In genomic region chr1:11550664-11551283, GRCh38 we compare ENCODE assay signal across 1 cellular context.
TF ChIP-seq lines count a peak whose summit lies in the region.

No MANE protein-coding gene starts in this region.

TF ChIP-seq in K562, 482 proteins besides CTCF, POLR2A, EP300 and RAD21 (continued from another document and continues in another):
- no peak for TF ChIP-seq CLOCK (CRISPR knock-in tag; IDR thresholded peaks at IDR 0.05; ENCODE audit: borderline replicate concordance)
- TF ChIP-seq, protein P1, sequence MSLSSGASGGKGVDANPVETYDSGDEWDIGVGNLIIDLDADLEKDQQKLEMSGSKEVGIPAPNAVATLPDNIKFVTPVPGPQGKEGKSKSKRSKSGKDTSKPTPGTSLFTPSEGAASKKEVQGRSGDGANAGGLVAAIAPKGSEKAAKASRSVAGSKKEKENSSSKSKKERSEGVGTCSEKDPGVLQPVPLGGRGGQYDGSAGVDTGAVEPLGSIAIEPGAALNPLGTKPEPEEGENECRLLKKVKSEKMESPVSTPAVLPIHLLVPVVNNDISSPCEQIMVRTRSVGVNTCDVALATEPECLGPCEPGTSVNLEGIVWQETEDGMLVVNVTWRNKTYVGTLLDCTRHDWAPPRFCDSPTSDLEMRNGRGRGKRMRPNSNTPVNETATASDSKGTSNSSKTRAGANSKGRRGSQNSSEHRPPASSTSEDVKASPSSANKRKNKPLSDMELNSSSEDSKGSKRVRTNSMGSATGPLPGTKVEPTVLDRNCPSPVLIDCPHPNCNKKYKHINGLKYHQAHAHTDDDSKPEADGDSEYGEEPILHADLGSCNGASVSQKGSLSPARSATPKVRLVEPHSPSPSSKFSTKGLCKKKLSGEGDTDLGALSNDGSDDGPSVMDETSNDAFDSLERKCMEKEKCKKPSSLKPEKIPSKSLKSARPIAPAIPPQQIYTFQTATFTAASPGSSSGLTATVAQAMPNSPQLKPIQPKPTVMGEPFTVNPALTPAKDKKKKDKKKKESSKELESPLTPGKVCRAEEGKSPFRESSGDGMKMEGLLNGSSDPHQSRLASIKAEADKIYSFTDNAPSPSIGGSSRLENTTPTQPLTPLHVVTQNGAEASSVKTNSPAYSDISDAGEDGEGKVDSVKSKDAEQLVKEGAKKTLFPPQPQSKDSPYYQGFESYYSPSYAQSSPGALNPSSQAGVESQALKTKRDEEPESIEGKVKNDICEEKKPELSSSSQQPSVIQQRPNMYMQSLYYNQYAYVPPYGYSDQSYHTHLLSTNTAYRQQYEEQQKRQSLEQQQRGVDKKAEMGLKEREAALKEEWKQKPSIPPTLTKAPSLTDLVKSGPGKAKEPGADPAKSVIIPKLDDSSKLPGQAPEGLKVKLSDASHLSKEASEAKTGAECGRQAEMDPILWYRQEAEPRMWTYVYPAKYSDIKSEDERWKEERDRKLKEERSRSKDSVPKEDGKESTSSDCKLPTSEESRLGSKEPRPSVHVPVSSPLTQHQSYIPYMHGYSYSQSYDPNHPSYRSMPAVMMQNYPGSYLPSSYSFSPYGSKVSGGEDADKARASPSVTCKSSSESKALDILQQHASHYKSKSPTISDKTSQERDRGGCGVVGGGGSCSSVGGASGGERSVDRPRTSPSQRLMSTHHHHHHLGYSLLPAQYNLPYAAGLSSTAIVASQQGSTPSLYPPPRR (CRISPR knock-in tag; IDR thresholded peaks at IDR 0.05; ENCODE audit: borderline replicate concordance) = peak; percentile 93
- no peak for TF ChIP-seq ZNF121 (CRISPR knock-in tag; conservative IDR thresholded peaks at IDR 0.05)
- TF ChIP-seq, protein P2, sequence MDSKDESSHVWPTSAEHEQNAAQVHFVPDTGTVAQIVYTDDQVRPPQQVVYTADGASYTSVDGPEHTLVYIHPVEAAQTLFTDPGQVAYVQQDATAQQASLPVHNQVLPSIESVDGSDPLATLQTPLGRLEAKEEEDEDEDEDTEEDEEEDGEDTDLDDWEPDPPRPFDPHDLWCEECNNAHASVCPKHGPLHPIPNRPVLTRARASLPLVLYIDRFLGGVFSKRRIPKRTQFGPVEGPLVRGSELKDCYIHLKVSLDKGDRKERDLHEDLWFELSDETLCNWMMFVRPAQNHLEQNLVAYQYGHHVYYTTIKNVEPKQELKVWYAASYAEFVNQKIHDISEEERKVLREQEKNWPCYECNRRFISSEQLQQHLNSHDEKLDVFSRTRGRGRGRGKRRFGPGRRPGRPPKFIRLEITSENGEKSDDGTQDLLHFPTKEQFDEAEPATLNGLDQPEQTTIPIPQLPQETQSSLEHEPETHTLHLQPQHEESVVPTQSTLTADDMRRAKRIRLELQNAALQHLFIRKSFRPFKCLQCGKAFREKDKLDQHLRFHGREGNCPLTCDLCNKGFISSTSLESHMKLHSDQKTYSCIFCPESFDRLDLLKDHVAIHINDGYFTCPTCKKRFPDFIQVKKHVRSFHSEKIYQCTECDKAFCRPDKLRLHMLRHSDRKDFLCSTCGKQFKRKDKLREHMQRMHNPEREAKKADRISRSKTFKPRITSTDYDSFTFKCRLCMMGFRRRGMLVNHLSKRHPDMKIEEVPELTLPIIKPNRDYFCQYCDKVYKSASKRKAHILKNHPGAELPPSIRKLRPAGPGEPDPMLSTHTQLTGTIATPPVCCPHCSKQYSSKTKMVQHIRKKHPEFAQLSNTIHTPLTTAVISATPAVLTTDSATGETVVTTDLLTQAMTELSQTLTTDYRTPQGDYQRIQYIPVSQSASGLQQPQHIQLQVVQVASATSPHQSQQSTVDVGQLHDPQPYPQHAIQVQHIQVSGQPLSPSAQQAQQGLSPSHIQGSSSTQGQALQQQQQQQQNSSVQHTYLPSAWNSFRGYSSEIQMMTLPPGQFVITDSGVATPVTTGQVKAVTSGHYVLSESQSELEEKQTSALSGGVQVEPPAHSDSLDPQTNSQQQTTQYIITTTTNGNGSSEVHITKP (IDR thresholded peaks at IDR 0.05; ENCODE audit: partially characterized antibody) = peak; percentile 14
- peak; percentile 96 for TF ChIP-seq ZNF197 (CRISPR knock-in tag; IDR thresholded peaks at IDR 0.05; ENCODE audit: low read depth)
- TF ChIP-seq, protein P3, sequence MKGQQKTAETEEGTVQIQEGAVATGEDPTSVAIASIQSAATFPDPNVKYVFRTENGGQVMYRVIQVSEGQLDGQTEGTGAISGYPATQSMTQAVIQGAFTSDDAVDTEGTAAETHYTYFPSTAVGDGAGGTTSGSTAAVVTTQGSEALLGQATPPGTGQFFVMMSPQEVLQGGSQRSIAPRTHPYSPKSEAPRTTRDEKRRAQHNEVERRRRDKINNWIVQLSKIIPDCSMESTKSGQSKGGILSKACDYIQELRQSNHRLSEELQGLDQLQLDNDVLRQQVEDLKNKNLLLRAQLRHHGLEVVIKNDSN (CRISPR knock-in tag; IDR thresholded peaks at IDR 0.05) = peak; percentile 45
- no peak for TF ChIP-seq ZNF561 (CRISPR knock-in tag; conservative IDR thresholded peaks at IDR 0.05)
- TF ChIP-seq TOE1 (IDR thresholded peaks at IDR 0.05; ENCODE audit: borderline replicate concordance) = no peak
- TF ChIP-seq TOE1 (CRISPR knock-in tag; IDR thresholded peaks at IDR 0.05; ENCODE audit: borderline replicate concordance, low read depth) = peak; percentile 98
- peak; percentile 52; the same call in 1 of the 2 replicates for TF ChIP-seq ZNF143 (CRISPR knock-in tag; IDR thresholded peaks at IDR 0.05)
- TF ChIP-seq C11orf30 (IDR thresholded peaks at IDR 0.05; ENCODE audit: low read depth) = no peak; the same call in 1 of the 2 replicates
- no peak for TF ChIP-seq NFIC (IDR thresholded peaks at IDR 0.05)
- TF ChIP-seq HMGXB4 (CRISPR knock-in tag; IDR thresholded peaks at IDR 0.05) = peak; percentile 97
- peak; percentile 96 for TF ChIP-seq ETV5 (CRISPR knock-in tag; IDR thresholded peaks at IDR 0.05; ENCODE audit: low read depth)
- TF ChIP-seq HNRNPLL (IDR thresholded peaks at IDR 0.05; ENCODE audit: low read depth, low read length, poor library complexity, severe bottlenecking) = no peak
- no peak; the same call in 1 of the 2 replicates for TF ChIP-seq ZNF239 (CRISPR knock-in tag; IDR thresholded peaks at IDR 0.05)
- TF ChIP-seq, protein P4, sequence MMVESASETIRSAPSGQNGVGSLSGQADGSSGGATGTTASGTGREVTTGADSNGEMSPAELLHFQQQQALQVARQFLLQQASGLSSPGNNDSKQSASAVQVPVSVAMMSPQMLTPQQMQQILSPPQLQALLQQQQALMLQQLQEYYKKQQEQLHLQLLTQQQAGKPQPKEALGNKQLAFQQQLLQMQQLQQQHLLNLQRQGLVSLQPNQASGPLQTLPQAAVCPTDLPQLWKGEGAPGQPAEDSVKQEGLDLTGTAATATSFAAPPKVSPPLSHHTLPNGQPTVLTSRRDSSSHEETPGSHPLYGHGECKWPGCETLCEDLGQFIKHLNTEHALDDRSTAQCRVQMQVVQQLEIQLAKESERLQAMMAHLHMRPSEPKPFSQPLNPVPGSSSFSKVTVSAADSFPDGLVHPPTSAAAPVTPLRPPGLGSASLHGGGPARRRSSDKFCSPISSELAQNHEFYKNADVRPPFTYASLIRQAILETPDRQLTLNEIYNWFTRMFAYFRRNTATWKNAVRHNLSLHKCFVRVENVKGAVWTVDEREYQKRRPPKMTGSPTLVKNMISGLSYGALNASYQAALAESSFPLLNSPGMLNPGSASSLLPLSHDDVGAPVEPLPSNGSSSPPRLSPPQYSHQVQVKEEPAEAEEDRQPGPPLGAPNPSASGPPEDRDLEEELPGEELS (CRISPR knock-in tag; IDR thresholded peaks at IDR 0.05; ENCODE audit: borderline replicate concordance) = peak; percentile 95
- no peak for TF ChIP-seq ZSCAN32 (CRISPR knock-in tag; IDR thresholded peaks at IDR 0.05)
- TF ChIP-seq HOXB6 (CRISPR knock-in tag; IDR thresholded peaks at IDR 0.05; ENCODE audit: borderline replicate concordance) = no peak
- TF ChIP-seq SPI1 (IDR thresholded peaks at IDR 0.05; ENCODE audit: borderline replicate concordance, low read depth, low read length) = no peak
- no peak for TF ChIP-seq ZNF133 (CRISPR knock-in tag; IDR thresholded peaks at IDR 0.05)
- peak; percentile 88 for TF ChIP-seq IRF2 (CRISPR knock-in tag; IDR thresholded peaks at IDR 0.05)
- TF ChIP-seq TRIM24 (IDR thresholded peaks at IDR 0.05) = no peak
- TF ChIP-seq ZNF766 (CRISPR knock-in tag; conservative IDR thresholded peaks at IDR 0.05) = peak; percentile 96
- TF ChIP-seq JUND (IDR thresholded peaks at IDR 0.05; ENCODE audit: borderline replicate concordance, low read depth, low read length) = peak; percentile 36; the same call in 1 of the 2 replicates
- peak; percentile 58; the same call in 2 of the 3 replicates for TF ChIP-seq JUND (tag; IDR thresholded peaks at IDR 0.05; ENCODE audit: borderline replicate concordance, low read depth, low read length)
- peak; percentile 98 for TF ChIP-seq NCOA6 (IDR thresholded peaks at IDR 0.05)
- no peak for TF ChIP-seq SRSF7 (optimal IDR thresholded peaks at IDR 0.05; ENCODE audit: low read depth, low read length)
- TF ChIP-seq FOXJ2 (tag; IDR thresholded peaks at IDR 0.05) = no peak
- TF ChIP-seq LCOR (CRISPR knock-in tag; IDR thresholded peaks at IDR 0.05) = peak; percentile 97
- TF ChIP-seq, protein P5, sequence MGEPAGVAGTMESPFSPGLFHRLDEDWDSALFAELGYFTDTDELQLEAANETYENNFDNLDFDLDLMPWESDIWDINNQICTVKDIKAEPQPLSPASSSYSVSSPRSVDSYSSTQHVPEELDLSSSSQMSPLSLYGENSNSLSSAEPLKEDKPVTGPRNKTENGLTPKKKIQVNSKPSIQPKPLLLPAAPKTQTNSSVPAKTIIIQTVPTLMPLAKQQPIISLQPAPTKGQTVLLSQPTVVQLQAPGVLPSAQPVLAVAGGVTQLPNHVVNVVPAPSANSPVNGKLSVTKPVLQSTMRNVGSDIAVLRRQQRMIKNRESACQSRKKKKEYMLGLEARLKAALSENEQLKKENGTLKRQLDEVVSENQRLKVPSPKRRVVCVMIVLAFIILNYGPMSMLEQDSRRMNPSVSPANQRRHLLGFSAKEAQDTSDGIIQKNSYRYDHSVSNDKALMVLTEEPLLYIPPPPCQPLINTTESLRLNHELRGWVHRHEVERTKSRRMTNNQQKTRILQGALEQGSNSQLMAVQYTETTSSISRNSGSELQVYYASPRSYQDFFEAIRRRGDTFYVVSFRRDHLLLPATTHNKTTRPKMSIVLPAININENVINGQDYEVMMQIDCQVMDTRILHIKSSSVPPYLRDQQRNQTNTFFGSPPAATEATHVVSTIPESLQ (CRISPR knock-in tag; IDR thresholded peaks at IDR 0.05) = peak; percentile 99
- peak; percentile 87 for TF ChIP-seq ZBTB33 (CRISPR knock-in tag; IDR thresholded peaks at IDR 0.05)
- 0 out of 2 replicates have a peak, but pooled peaks have one; percentile 30 for TF ChIP-seq ZKSCAN1 (IDR thresholded peaks at IDR 0.05; ENCODE audit: low read depth, low read length)
- TF ChIP-seq ZNF76 (CRISPR knock-in tag; IDR thresholded peaks at IDR 0.05; ENCODE audit: borderline replicate concordance) = no peak
- 0 out of 4 replicates have a peak, but pooled peaks of 1 of the 2 experiments have one; percentile 17 for TF ChIP-seq UBTF (IDR thresholded peaks at IDR 0.05; ENCODE audit: borderline replicate concordance in 1 of 2, low read depth in 2 of 2, low read length in 2 of 2)
- TF ChIP-seq RNF2 (IDR thresholded peaks at IDR 0.05) = no peak
